In the genomic region with DNA sequence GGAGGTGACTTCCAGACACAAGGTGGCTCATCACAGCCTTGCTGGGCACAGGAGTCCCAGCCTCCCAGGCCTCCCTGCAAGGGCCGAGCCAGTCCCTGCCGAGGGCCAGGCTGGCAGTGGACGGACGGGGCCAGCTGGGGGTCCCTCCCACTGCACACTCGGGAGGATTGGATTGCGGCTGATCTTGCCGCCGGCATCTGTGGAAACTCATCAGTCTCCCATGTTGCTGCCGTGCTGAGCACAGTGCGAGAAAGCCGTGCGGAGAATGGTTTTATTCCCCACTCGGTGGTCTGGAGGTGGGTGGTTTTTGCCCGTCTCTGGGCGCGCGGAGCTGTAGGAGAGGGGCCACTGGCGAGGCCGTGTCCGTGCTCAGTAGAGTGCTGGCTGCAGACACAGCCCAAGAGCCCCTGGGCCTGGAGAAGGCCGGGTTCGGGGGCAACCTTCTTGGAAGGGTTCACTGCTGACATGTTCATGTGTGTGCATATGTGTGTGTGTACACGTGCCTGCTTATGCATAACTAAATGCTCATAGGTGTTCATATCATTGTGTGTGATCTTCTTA, we compare ENCODE assay signal across 14 cellular contexts.
"Had no signal": no experiment of that assay in that cellular context is flagged by ENCODE, and none has a peak within 500 bp of the region (broad histone marks: within the 10 kb centered on the region; RNA-seq: fewer than 3 reads in every experiment).

No MANE protein-coding gene starts in this region.

- DNase-seq: activated B cell treated with CpG ODN at 0.5 μM for 24 hours; activated CD4-positive, alpha-beta memory T cell treated with anti-CD3 and anti-CD28 coated beads for 36 hours; activated CD4-positive, alpha-beta T cell treated with anti-CD3 and anti-CD28 coated beads for 4 hours; activated naive CD4-positive, alpha-beta T cell treated with anti-CD3 and anti-CD28 coated beads for 36 hours; activated T-cell treated with anti-CD3 and anti-CD28 coated beads, Interleukin-2, amount 50 U/mL, for 4 hours; caudate nucleus; head of caudate nucleus; natural killer cell; occipital lobe; stimulated activated CD4-positive, alpha-beta T cell treated with anti-CD3 and anti-CD28 coated beads, Interleukin-15, amount 100 ng/mL, for 24 hours; stimulated activated CD4-positive, alpha-beta T cell treated with anti-CD3 and anti-CD28 coated beads, Interleukin-2, amount 100 ng/mL, for 48 hours; stimulated activated naive CD8-positive, alpha-beta T cell treated with anti-CD3 and anti-CD28 coated beads, Interleukin-15, amount 100 ng/mL, for 72 hours; T-cell had no signal

- H3K27ac ChIP-seq: skin epidermis had no signal

- ATAC-seq: activated T-cell treated with anti-CD3 and anti-CD28 coated beads, Interleukin-2, amount 50 U/mL, for 4 hours; natural killer cell; T-cell had no signal

- H3K4me3 ChIP-seq: skin epidermis had no signal
